ENCODE assay signal across 8 cellular contexts in the genomic region with DNA sequence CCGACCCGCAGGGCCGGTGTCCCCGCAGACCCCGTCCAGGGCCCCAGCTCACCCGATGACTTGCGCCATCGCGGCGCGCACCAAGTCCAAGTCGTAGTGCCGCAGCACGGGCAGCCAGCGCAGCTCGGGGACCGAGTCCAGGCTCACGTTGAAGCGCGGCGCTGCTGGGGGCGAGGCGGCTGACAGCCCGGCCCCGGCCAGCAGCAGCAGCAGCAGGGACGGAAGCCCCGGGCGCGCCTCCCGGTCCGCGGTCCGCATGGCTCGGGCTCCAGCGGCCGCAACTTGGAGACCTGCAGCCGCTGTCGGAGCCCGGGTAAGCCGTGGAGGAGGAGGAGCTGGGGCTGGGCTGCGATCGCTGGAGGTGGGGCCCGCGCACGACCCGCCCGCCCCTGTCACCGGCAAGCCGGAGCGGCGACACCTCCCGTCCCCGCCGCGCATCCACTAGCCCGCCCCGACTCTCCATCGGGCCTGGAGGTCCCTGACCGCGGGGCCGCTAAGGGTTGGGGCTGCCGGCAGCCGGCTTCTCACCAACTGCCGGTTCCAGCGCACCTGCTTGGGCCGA.
DNase-seq lines count a peak whose midpoint lies in the region; ATAC-seq and TF ChIP-seq lines count a peak whose summit lies in the region.

A gene (minus strand): TSS at position 322 of the 562 bp plus-strand sequence. CDS start 64 bp downstream, at position 258.

- H3K27ac ChIP-seq in BLaER1 treated with 17β-estradiol and CSF1 and Interleukin-3, amounts not matched to agents 10 nM and 100 nM, result peak within 1 kb of the TSS; percentile 76 to 95 (median 89); a peak in 21 of 22 replicates
- H3K27ac ChIP-seq in OCI-LY1 (ENCODE audit: low read depth, low read length, poor library complexity, severe bottlenecking), result peak within 1 kb of the TSS; percentile 58
- peak within 1 kb of the TSS; percentile 51 for H3K27ac ChIP-seq in muscle layer of duodenum (ENCODE audit: low read length)

- H3K4me3 ChIP-seq in BLaER1 treated with 17β-estradiol and CSF1 and Interleukin-3, amounts not matched to agents 10 nM and 100 nM, result peak within 1 kb of the TSS; percentile 64 to 96 (median 83)
- H3K4me3 ChIP-seq in OCI-LY1 (ENCODE audit: low read depth, low read length, poor library complexity, severe bottlenecking), result peak within 1 kb of the TSS; percentile 81
- H3K4me3 ChIP-seq in muscle layer of duodenum (ENCODE audit: low read depth in 1 of 2, low read length in 2 of 2), result peak within 1 kb of the TSS; percentile 79 to 97

- H3K4me1 ChIP-seq in BLaER1 treated with 17β-estradiol and CSF1 and Interleukin-3, amounts not matched to agents 10 nM and 100 nM, result peaks cover 37 to 66% (median 40%) of the 10 kb centered on the region in 10 experiments
- H3K4me1 ChIP-seq in OCI-LY1 (ENCODE audit: insufficient read depth, low read length, severe bottlenecking) (peaks cover 13% of the 10 kb centered on the region), muscle layer of duodenum (ENCODE audit: control insufficient read depth in 1 of 2, insufficient read depth in 2 of 2, low read length in 2 of 2) (no peaks in the 10 kb centered on the region)

- no peaks in the 10 kb centered on the region for H3K79me2 ChIP-seq in OCI-LY1 (ENCODE audit: insufficient read depth, low read length)

- H3K9me3 ChIP-seq in BLaER1 treated with 17β-estradiol and CSF1 and Interleukin-3, amounts not matched to agents 10 nM and 100 nM (replicated peaks in 1 of 11), result no peaks in the 10 kb centered on the region
- no peaks in the 10 kb centered on the region for H3K9me3 ChIP-seq in OCI-LY1 (ENCODE audit: low read length)
- H3K9me3 ChIP-seq in muscle layer of duodenum (ENCODE audit: control insufficient read depth in 1 of 2, low read length in 2 of 2), result no peaks in the 10 kb centered on the region

- ATAC-seq in GM19043 (IDR thresholded peaks at IDR 0.05; ENCODE audit: low read depth, unreplicated experiment), result peak; percentile 46
- peak; percentile 58 for ATAC-seq in HG03378 (IDR thresholded peaks at IDR 0.05; ENCODE audit: unreplicated experiment)

- 0 out of 2 replicates have a peak, but pooled peaks cover 2% of the 10 kb centered on the region for H3F3A ChIP-seq in OCI-LY1 (ENCODE audit: insufficient read depth, low read length)

- peaks cover 3 to 62% (median 24%) of the 10 kb centered on the region in 11 experiments; a peak in 20 of 22 replicates for H3K36me3 ChIP-seq in BLaER1 treated with 17β-estradiol and CSF1 and Interleukin-3, amounts not matched to agents 10 nM and 100 nM
- H3K36me3 ChIP-seq in OCI-LY1 (ENCODE audit: insufficient read depth, low read length) (peaks cover 7% of the 10 kb centered on the region; the same call in 1 of the 2 replicates), muscle layer of duodenum (ENCODE audit: control insufficient read depth in 1 of 2, insufficient read depth in 2 of 2, low read length in 2 of 2) (peaks cover 0 to 3% of the 10 kb centered on the region in 2 donors)

- H3K9ac ChIP-seq in BLaER1 treated with 17β-estradiol and CSF1 and Interleukin-3, amounts not matched to agents 10 nM and 100 nM, result peak within 1 kb of the TSS; percentile 84 to 93 (median 90)
- H3K9ac ChIP-seq in OCI-LY1 (ENCODE audit: low read length), result peak within 1 kb of the TSS; percentile 81

- H4K20me1 ChIP-seq in BLaER1 treated with 17β-estradiol and CSF1 and Interleukin-3, amounts not matched to agents 10 nM and 100 nM, result peaks cover 0 to under 1% (median 0%) of the 10 kb centered on the region in 11 experiments; a peak in 2 of 22 replicates
- H4K20me1 ChIP-seq in OCI-LY1 (ENCODE audit: insufficient read depth, low read length), result no peaks in the 10 kb centered on the region

- peak within 1 kb of the TSS; percentile 76 to 97 (median 87) for H3K4me2 ChIP-seq in BLaER1 treated with 17β-estradiol and CSF1 and Interleukin-3, amounts not matched to agents 10 nM and 100 nM
- H3K4me2 ChIP-seq in OCI-LY1 (ENCODE audit: low read length), result peak within 1 kb of the TSS; percentile 81

- H3K9me2 ChIP-seq in OCI-LY1 (ENCODE audit: low read depth, low read length), result no peaks in the 10 kb centered on the region

- H3K27me3 ChIP-seq in BLaER1 treated with 17β-estradiol and CSF1 and Interleukin-3, amounts not matched to agents 10 nM and 100 nM, result no peaks in the 10 kb centered on the region
- H3K27me3 ChIP-seq in OCI-LY1 (ENCODE audit: insufficient read depth, low read length) (no peaks in the 10 kb centered on the region), muscle layer of duodenum (ENCODE audit: low read depth, low read length) (no peaks in the 10 kb centered on the region)

- peak; percentile 30; the same call in 1 of the 2 replicates for TF ChIP-seq CTCF in OCI-LY1 (IDR thresholded peaks at IDR 0.05; ENCODE audit: low read length)

- TF ChIP-seq POLR2A in erythroblast (IDR thresholded peaks at IDR 0.05; ENCODE audit: low read length), result no peak

- H2AFZ ChIP-seq in OCI-LY1 (ENCODE audit: low read length), result peak within 1 kb of the TSS; percentile 44; the same call in 1 of the 2 replicates

- DNase-seq in activated T-cell treated with anti-CD3 and anti-CD28 coated beads for 48 hours (ENCODE audit: low read depth) (peak; percentile 81), erythroblast (lab: John Stamatoyannopoulos, UW) (peak; percentile 83 to 84)
- DNase-seq in stimulated activated CD8-positive, alpha-beta memory T cell treated with anti-CD3 and anti-CD28 coated beads, Interleukin-7, amount 100 ng/mL, for 4 hours (ENCODE audit: low read depth in 2 of 2), result peak; percentile 48 to 76

Comparison
In these comparisons a context has a peak if more than half of its experiments do, and no peak if none do; other contexts are left out.
1. Peak in every context shown above with its lines: DNase-seq, ATAC-seq, H3K4me3 ChIP-seq and H3K27ac ChIP-seq.